Comparison of ENCODE assay signal across 12 cellular contexts in the genomic region with DNA sequence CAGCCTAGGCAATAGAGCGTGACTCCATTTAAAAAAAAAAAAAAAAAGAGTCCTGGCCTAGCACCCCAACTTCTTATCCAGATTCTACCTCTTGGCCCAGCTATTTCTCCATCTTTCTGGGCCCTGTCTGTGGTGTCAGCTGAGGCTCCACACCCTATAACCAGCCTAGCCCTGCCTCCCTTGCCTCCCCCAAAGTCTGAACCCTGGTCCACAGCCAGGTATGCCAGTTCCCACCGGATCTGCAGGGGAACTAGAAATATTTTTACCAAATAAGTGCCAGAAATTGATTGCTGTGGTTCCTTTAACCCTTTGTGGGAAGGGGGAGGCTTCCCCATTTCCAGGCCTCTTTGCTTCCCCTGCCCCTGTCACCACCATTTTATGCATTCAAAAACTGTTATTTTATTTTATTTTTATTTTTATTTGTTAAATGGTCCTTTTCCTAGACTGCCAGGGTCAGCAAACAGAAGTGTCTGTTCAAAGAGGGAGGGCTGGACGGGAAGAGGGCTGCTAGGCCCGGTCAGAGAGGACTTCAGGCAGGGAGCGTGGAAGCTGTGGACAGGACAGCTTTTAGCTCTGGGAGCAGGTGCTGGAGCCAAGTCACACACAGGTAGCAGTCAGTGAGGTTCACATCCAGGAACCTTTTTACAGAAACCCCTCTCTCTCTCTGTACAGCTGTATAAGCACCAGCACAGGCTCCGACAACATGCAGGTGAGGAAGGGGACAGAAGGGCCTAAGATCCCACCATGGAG. TPM values are rescaled to one million over a fixed set of nuclear protein-coding genes. Genes with fewer than 3 reads are reported as not detected.
DNase-seq lines count a peak whose midpoint lies in the region; ATAC-seq, FAIRE-seq and TF ChIP-seq lines count a peak whose summit lies in the region.
"Had no signal": no experiment of that assay in that cellular context is flagged by ENCODE, and none has a peak within 500 bp of the region (broad histone marks: within the 10 kb centered on the region; RNA-seq: fewer than 3 reads in every experiment).

No MANE protein-coding gene starts in this region.

- peaks cover 10 to 26% (median 10%) of the 10 kb centered on the region in 4 experiments; a peak in 6 of 8 replicates for H3K36me3 ChIP-seq in H1 (ENCODE audit: control insufficient read depth in 2 of 4, insufficient read depth in 4 of 4, low read length in 3 of 4)
- H3K36me3 ChIP-seq: esophagus muscularis mucosa had no signal

- no peak overlapping the region for H4K91ac ChIP-seq in H1 (replicated peaks; ENCODE audit: insufficient read length, low read length)

- H3K23ac ChIP-seq in H1 (ENCODE audit: insufficient read length): no peak overlapping the region

- H4K5ac ChIP-seq in H1 (ENCODE audit: insufficient read length, low read depth, low read length): no peak overlapping the region

- no peak for ATAC-seq in stimulated activated naive CD8-positive, alpha-beta T cell treated with anti-CD3 and anti-CD28 coated beads, Interleukin-15, Interleukin-2, amounts not matched to agents 100 U/mL and 50 U/mL, for 24 hours
- ATAC-seq in HG03135 (IDR thresholded peaks at IDR 0.05; ENCODE audit: unreplicated experiment): peak; percentile 4
- ATAC-seq: activated CD8-positive, alpha-beta memory T cell treated with anti-CD3 and anti-CD28 coated beads, Interleukin-2, amount 10 ng/mL, durations not matched to agents 7 days and 5 days; natural killer cell had no signal

- no peak overlapping the region for H2BK15ac ChIP-seq in H1 (ENCODE audit: low read length)

- no peak overlapping the region for H3K4me3 Mint-ChIP-seq in stimulated activated naive CD8-positive, alpha-beta T cell treated with anti-CD3 and anti-CD28 coated beads, Interleukin-15, Interleukin-2, amounts not matched to agents 100 ng/mL and 50 ng/mL, for 24 hours
- H3K4me3 Mint-ChIP-seq: activated CD8-positive, alpha-beta memory T cell treated with anti-CD3 and anti-CD28 coated beads, Interleukin-2, amount 10 ng/mL, durations not matched to agents 7 days and 5 days; natural killer cell had no signal

- H3K4ac ChIP-seq in H1 (replicated peaks; ENCODE audit: insufficient read length, low read depth, low read length): no peak overlapping the region

- H2BK12ac ChIP-seq in H1 (ENCODE audit: low read depth, low read length): no peak overlapping the region

- no peak for FAIRE-seq in H1 (lab: Jason Lieb, UNC)
- FAIRE-seq in D721Med (lab: Jason Lieb, UNC): no peak

- 91% methylated on average over 5 of the region's 6 CpGs; no CpG with 5 or more reads in 1 of the 2 experiments for WGBS in H1 (ENCODE audit: extremely low coverage in 1 of 2, insufficient coverage in 1 of 2, insufficient read length in 1 of 2, insufficient replicate concordance in 2 of 2, low coverage in 1 of 2, low lambda C conversion rate in 2 of 2, missing lambda C conversion rate in 1 of 2), 2 experiments

- H3K14ac ChIP-seq in H1 (ENCODE audit: insufficient read length): no peak overlapping the region

- no peaks in the 10 kb centered on the region for H3K27me3 ChIP-seq in H1 (replicated peaks in 1 of 4; ENCODE audit: control insufficient read depth in 3 of 4, extremely low read depth in 1 of 4, insufficient read depth in 3 of 4, low read length in 3 of 4)
- H3K27me3 ChIP-seq: esophagus muscularis mucosa had no signal

- no peak overlapping the region for H2AFZ ChIP-seq in H1 (ENCODE audit: low read length)

- H3K23me2 ChIP-seq in H1 (ENCODE audit: low read depth, low read length): no peaks in the 10 kb centered on the region

- peaks cover 70% of the 10 kb centered on the region for H3K4me1 Mint-ChIP-seq in stimulated activated naive CD8-positive, alpha-beta T cell treated with anti-CD3 and anti-CD28 coated beads, Interleukin-15, Interleukin-2, amounts not matched to agents 100 ng/mL and 50 ng/mL, for 24 hours (ENCODE audit: low read depth)

- no peak for TF ChIP-seq POLR2A in H1 (IDR thresholded peaks at IDR 0.05; ENCODE audit: control extremely low read depth in 1 of 2, low read depth in 2 of 2, low read length in 2 of 2)

- no peak overlapping the region for H2AK5ac ChIP-seq in H1 (ENCODE audit: low read depth, low read length)

- peaks cover 0 to 13% of the 10 kb centered on the region in 2 experiments for H4K20me1 ChIP-seq in H1 (replicated peaks in 1 of 2; ENCODE audit: control insufficient read depth in 1 of 2, insufficient read depth in 2 of 2, low read length in 2 of 2)

- peaks cover 0 to 80% of the 10 kb centered on the region in 2 experiments; a peak in 3 of 4 replicates for H3K79me2 ChIP-seq in H1 (ENCODE audit: control insufficient read depth in 1 of 2, insufficient read depth in 2 of 2, low read length in 2 of 2)

- H4K8ac ChIP-seq in H1 (ENCODE audit: extremely low read depth, insufficient read depth, low read length): no peak overlapping the region

- DNase-seq in stimulated activated naive CD8-positive, alpha-beta T cell treated with anti-CD3 and anti-CD28 coated beads, Interleukin-15, Interleukin-2, amounts not matched to agents 100 U/mL and 50 U/mL, for 24 hours: no peak
- DNase-seq in H1 (ENCODE audit: low read depth in 1 of 2, low spot score in 2 of 2) (no peak), activated gamma-delta T cell (lab: John Stamatoyannopoulos, UW) (no peak), ureter (ENCODE audit: low spot score) (no peak), D721Med (ENCODE audit: insufficient read length, low spot score) (no peak)
- no peak for DNase-seq in stimulated activated CD4-positive, alpha-beta T cell treated with anti-CD3 and anti-CD28 coated beads, Interleukin-15, amount 100 ng/mL, for 24 hours
- DNase-seq: activated CD8-positive, alpha-beta memory T cell treated with anti-CD3 and anti-CD28 coated beads, Interleukin-2, amount 10 ng/mL, durations not matched to agents 7 days and 5 days; DMS 273 treated with DMSO at 0.1 percent for 48 hours; natural killer cell had no signal

- peak overlapping the region; percentile 49 for H3K27ac Mint-ChIP-seq in stimulated activated naive CD8-positive, alpha-beta T cell treated with anti-CD3 and anti-CD28 coated beads, Interleukin-15, Interleukin-2, amounts not matched to agents 100 ng/mL and 50 ng/mL, for 24 hours
- H3K27ac Mint-ChIP-seq: activated CD8-positive, alpha-beta memory T cell treated with anti-CD3 and anti-CD28 coated beads, Interleukin-2, amount 10 ng/mL, durations not matched to agents 7 days and 5 days; natural killer cell had no signal

- no peaks in the 10 kb centered on the region for H3K9me3 Mint-ChIP-seq in stimulated activated naive CD8-positive, alpha-beta T cell treated with anti-CD3 and anti-CD28 coated beads, Interleukin-15, Interleukin-2, amounts not matched to agents 100 ng/mL and 50 ng/mL, for 24 hours
- H3K9me3 Mint-ChIP-seq: natural killer cell had no signal

- no peak overlapping the region for H3K27ac ChIP-seq in H1 (ENCODE audit: low read depth, low read length)
- H3K27ac ChIP-seq: esophagus muscularis mucosa had no signal

- H3K79me1 ChIP-seq in H1 (ENCODE audit: low read depth, low read length): peaks cover 19% of the 10 kb centered on the region; the same call in 1 of the 2 replicates

- H3K4me1 ChIP-seq in H1 (replicated peaks in 1 of 4; ENCODE audit: control insufficient read depth in 3 of 4, insufficient read depth in 4 of 4, low read length in 3 of 4): peaks cover 11 to 27% (median 18%) of the 10 kb centered on the region in 4 experiments; a peak in 6 of 7 replicates

- TF ChIP-seq CTCF in H1 (IDR thresholded peaks at IDR 0.05; ENCODE audit: control extremely low read depth in 1 of 3, insufficient read depth in 1 of 3, low read depth in 1 of 3, low read length in 3 of 3): no peak
- no peak for TF ChIP-seq CTCF in D721Med (IDR thresholded peaks at IDR 0.05; ENCODE audit: insufficient read depth, missing control alignments)

- TF ChIP-seq EP300 in H1 (IDR thresholded peaks at IDR 0.05; ENCODE audit: borderline replicate concordance in 1 of 2, low read depth in 2 of 2, low read length in 2 of 2): no peak

- H2BK5ac ChIP-seq in H1 (ENCODE audit: low read depth, low read length): peak overlapping the region; percentile 39; the same call in 1 of the 2 replicates

- no peak overlapping the region for H3K56ac ChIP-seq in H1 (replicated peaks; ENCODE audit: insufficient read length, low read depth, low read length)

- no peak overlapping the region for H2BK120ac ChIP-seq in H1 (replicated peaks; ENCODE audit: low read depth, low read length)

- H3K4me3 ChIP-seq in H1 (ENCODE audit: extremely low read depth in 1 of 4, insufficient read depth in 2 of 4, low read depth in 3 of 4, low read length in 4 of 4): no peak overlapping the region
- H3K4me3 ChIP-seq: esophagus muscularis mucosa had no signal

- no peak for TF ChIP-seq RAD21 in H1 (IDR thresholded peaks at IDR 0.05 in 1 of 2, conservative IDR thresholded peaks at IDR 0.05 in 1 of 2; ENCODE audit: low read depth in 2 of 2, low read length in 2 of 2)

- POLR2A ChIA-PET in H1 (lab: Charles Lee; ENCODE audit: partially characterized antibody): interaction anchor here (0.9 to 2.2 kb wide), 4 partner anchors 8 to 44 kb away, joined by 3 to 7 read pairs (median 6); no protein-coding TSS in a partner anchor

- no peak overlapping the region for H3K9ac ChIP-seq in H1 (replicated peaks in 1 of 4; ENCODE audit: extremely low read depth in 1 of 4, low read depth in 3 of 4, low read length in 3 of 4)

- H3K9me3 ChIP-seq in H1 (ENCODE audit: insufficient read depth in 2 of 2, low read depth in 1 of 2, low read length in 1 of 2): no peaks in the 10 kb centered on the region
- H3K9me3 ChIP-seq: esophagus muscularis mucosa had no signal

- no peaks in the 10 kb centered on the region for H3K27me3 Mint-ChIP-seq in stimulated activated naive CD8-positive, alpha-beta T cell treated with anti-CD3 and anti-CD28 coated beads, Interleukin-15, Interleukin-2, amounts not matched to agents 100 ng/mL and 50 ng/mL, for 24 hours
- H3K27me3 Mint-ChIP-seq: activated CD8-positive, alpha-beta memory T cell treated with anti-CD3 and anti-CD28 coated beads, Interleukin-2, amount 10 ng/mL, durations not matched to agents 7 days and 5 days had no signal

- CTCF ChIA-PET in H1 (lab: Charles Lee; ENCODE audit: partially characterized antibody): interaction anchor here (1.4 kb wide), 1 partner anchor 12 kb away, joined by 6 read pairs; no protein-coding TSS in a partner anchor

- H2BK20ac ChIP-seq in H1 (ENCODE audit: low read length): no peak overlapping the region

- H3K4me2 ChIP-seq in H1 (ENCODE audit: insufficient read depth in 1 of 2, low read depth in 2 of 2, low read length in 2 of 2): peak overlapping the region in 1 of 2 experiments; percentile 2; a peak in 1 of 4 replicates

- H3K36me3 Mint-ChIP-seq in stimulated activated naive CD8-positive, alpha-beta T cell treated with anti-CD3 and anti-CD28 coated beads, Interleukin-15, Interleukin-2, amounts not matched to agents 100 ng/mL and 50 ng/mL, for 24 hours (ENCODE audit: low read depth): peaks cover 11% of the 10 kb centered on the region
- H3K36me3 Mint-ChIP-seq: natural killer cell had no signal

- H3K18ac ChIP-seq in H1 (ENCODE audit: extremely low read depth, low read length): no peak overlapping the region

RNA-seq across cellular contexts. Expression of gene TTC9, which starts 23.2 kb away (rescaled TPM):
- 27.3 and 29.5 TPM in 2 replicates for total RNA-seq in H1 (2021; fragmentation: NEBNext Ultra II Directional; extraction: Animal tissue kit (Norgen Biotek cat#: 25700))
- 16.5 and 21.0 TPM in 2 replicates for polyA plus RNA-seq in H1 (2011; rRNA removed)
- 17.9 TPM for polyA plus RNA-seq in H1 (2011; cell fraction: cytosol; rRNA removed)
- polyA plus RNA-seq in H1 (2011; cell fraction: nucleus; rRNA removed): 15.4 TPM
- polyA plus RNA-seq in H1 (2012, experiment 1 of 2): 19.8 to 23.0 TPM (median 20.7 TPM) in 4 replicates
- polyA plus RNA-seq in H1 (2012, experiment 2 of 2): 9.0 TPM
- 19.0 TPM for polyA plus RNA-seq in H1 (2013, experiment 1 of 2)
- 19.0 TPM for polyA plus RNA-seq in H1 (2013, experiment 2 of 2)
- polyA minus RNA-seq in H1 (2011; rRNA and poly(A)+ RNA removed): 26.2 and 28.0 TPM in 2 replicates
- polyA minus RNA-seq in H1 (2011; cell fraction: cytosol; rRNA and poly(A)+ RNA removed): 13.6 TPM
- polyA minus RNA-seq in H1 (2011; cell fraction: nucleus; rRNA and poly(A)+ RNA removed): 15.7 TPM
- 7.0 TPM for total RNA-seq in ureter
